6 cellular contexts compared by ENCODE assay signal in genomic region chr3:197584733-197585132, GRCh38.
"Had no signal": no experiment of that assay in that cellular context is flagged by ENCODE, and none has a peak within 500 bp of the region (broad histone marks: within the 10 kb centered on the region; RNA-seq: fewer than 3 reads in every experiment).

No MANE protein-coding gene starts in this region.

- H3K9me3 ChIP-seq: HAP-1 had no signal

- DNase-seq: GM23248, HFFc6, IMR-90 had no signal

- H2AFZ ChIP-seq: GM23248 had no signal

- ATAC-seq: HCT116, K562 had no signal

- H3K4me3 ChIP-seq: GM23248, HAP-1, K562 had no signal

- H3K9me3 Mint-ChIP-seq: HFFc6 had no signal

- H3K27ac Mint-ChIP-seq: HFFc6 had no signal

- H3K27ac ChIP-seq: GM23248 had no signal

- H3K4me3 Mint-ChIP-seq: HFFc6 had no signal

- H3K9ac ChIP-seq: GM23248 had no signal

- H3K36me3 ChIP-seq: HAP-1 had no signal
